Comparison of ENCODE assay signal across 22 cellular contexts in genomic region chr1:832136-832535, GRCh38.
A peak's percentile ranks its signal among the peaks of the same experiment; 100 is the strongest.
DNase-seq lines count a peak whose midpoint lies in the region; ATAC-seq and TF ChIP-seq lines count a peak whose summit lies in the region.
"Had no signal": no experiment of that assay in that cellular context is flagged by ENCODE, and none has a peak within 500 bp of the region (broad histone marks: within the 10 kb centered on the region; RNA-seq: fewer than 3 reads in every experiment).

No MANE protein-coding gene starts in this region.

- H3K27ac ChIP-seq in VCaP = peak overlapping the region; percentile 84
- H3K27ac ChIP-seq: body of pancreas, Peyer's patch, suprapubic skin had no signal

- no peak for ATAC-seq in HG03520 (IDR thresholded peaks at IDR 0.05; ENCODE audit: unreplicated experiment)
- ATAC-seq: body of pancreas had no signal

- no peaks in the 10 kb centered on the region for H3K9me3 Mint-ChIP-seq in nephron progenitor cell
- H3K9me3 Mint-ChIP-seq: CD4-positive, CD25-positive, alpha-beta regulatory T cell; neural crest cell had no signal

- H3K4me1 Mint-ChIP-seq in nephron progenitor cell = peaks cover 30% of the 10 kb centered on the region

- H3K4me3 Mint-ChIP-seq in nephron progenitor cell = no peak overlapping the region

- peak; percentile 21 to 49 for DNase-seq in NCI-H2081 (lab: John Stamatoyannopoulos, UW)
- no peak for DNase-seq in NCI-H2081 treated with DMSO at 0.1 percent for 48 hours (lab: John Stamatoyannopoulos, UW)
- peak; percentile 14 for DNase-seq in COR-L47 (lab: John Stamatoyannopoulos, UW)
- no peak for DNase-seq in nephron progenitor cell
- no peak for DNase-seq in hypothalamus (lab: John Stamatoyannopoulos, UW)
- DNase-seq in glomerular visceral epithelial cell (ENCODE audit: extremely low spot score) = no peak
- DNase-seq: activated CD4-positive, alpha-beta T cell treated with anti-CD3 and anti-CD28 coated beads, Interleukin-2, amount 50 U/mL, for 48 hours; activated naive CD4-positive, alpha-beta T cell treated with Interleukin-2 at 50 U/mL for 16 hours; CD4-positive, CD25-positive, alpha-beta regulatory T cell; IMR-90; kidney glomerular epithelial cell; NCI-H1092 treated with DMSO at 0.1 percent for 48 hours; NCI-H2171; NCI-H526; Peyer's patch; posterior cingulate gyrus; stimulated activated naive CD4-positive, alpha-beta T cell had no signal

- H3K36me3 Mint-ChIP-seq in nephron progenitor cell (ENCODE audit: low read depth) = peaks cover 13% of the 10 kb centered on the region

- peaks cover 4% of the 10 kb centered on the region for H3K27me3 Mint-ChIP-seq in nephron progenitor cell (ENCODE audit: low read depth, poor library complexity)
- H3K27me3 Mint-ChIP-seq: CD4-positive, CD25-positive, alpha-beta regulatory T cell had no signal

- H3K27ac Mint-ChIP-seq in nephron progenitor cell = peak overlapping the region; percentile 88
- H3K27ac Mint-ChIP-seq: CD4-positive, CD25-positive, alpha-beta regulatory T cell had no signal

- TF ChIP-seq CTCF in VCaP (conservative IDR thresholded peaks at IDR 0.05) = no peak
- no peak for TF ChIP-seq CTCF in nephron progenitor cell (IDR thresholded peaks at IDR 0.05)

Comparison
In these comparisons a context has a peak if more than half of its experiments do, and no peak if none do; other contexts are left out.
1. DNase-seq: peak in NCI-H2081 (2 of 2) and COR-L47 (single experiment); none in NCI-H2081 treated with DMSO at 0.1 percent for 48 hours (single experiment), nephron progenitor cell (single experiment), hypothalamus (0 of 51) and glomerular visceral epithelial cell (single experiment).